Comparison of ENCODE assay signal across 12 cellular contexts in genomic region chr1:33364578-33364945, GRCh38. TPM values are rescaled to one million over a fixed set of nuclear protein-coding genes. Genes with fewer than 3 reads are reported as not detected.
DNase-seq lines count a peak whose midpoint lies in the region; ATAC-seq lines count a peak whose summit lies in the region.
"Had no signal": no experiment of that assay in that cellular context is flagged by ENCODE, and none has a peak within 500 bp of the region (broad histone marks: within the 10 kb centered on the region; RNA-seq: fewer than 3 reads in every experiment).

No MANE protein-coding gene starts in this region.

- H3K4me1 ChIP-seq in right cardiac atrium (ENCODE audit: control insufficient read depth, insufficient read depth, low read length): peaks cover 37% of the 10 kb centered on the region

- intact Hi-C loops in right cardiac atrium (cut with DNase I): loop anchor here in 2 of 4 donors (10.0 kb wide), 3 partner anchors 140 to 270 kb away; no protein-coding TSS in a partner anchor
- intact Hi-C loops in sciatic nerve (cut with DNase I): loop anchor here (10.0 kb wide), 1 partner anchor 230 kb away; no protein-coding TSS in a partner anchor

- no peak overlapping the region for H3K4me3 ChIP-seq in right cardiac atrium (ENCODE audit: low read length)

- no peaks in the 10 kb centered on the region for H3K27me3 ChIP-seq in right cardiac atrium (ENCODE audit: control insufficient read depth, insufficient read depth)

- DNase-seq in DMS53 (lab: John Stamatoyannopoulos, UW): peak; percentile 79
- peak; percentile 82 for DNase-seq in NCI-H774 (lab: John Stamatoyannopoulos, UW)
- DNase-seq in right cardiac atrium: no peak
- DNase-seq in sciatic nerve (ENCODE audit: low spot score): no peak
- DNase-seq in stimulated activated CD4-positive, alpha-beta T cell treated with anti-CD3 and anti-CD28 coated beads, Interleukin-2, amount 100 ng/mL, for 48 hours: no peak
- DNase-seq: HFFc6; NK-92 treated with Interleukin-12 subunit alpha and Interleukin-12 subunit beta, amount 100 ng/mL, for 24 hours had no signal

- H3K9me3 ChIP-seq in right cardiac atrium (ENCODE audit: control insufficient read depth, low read length): no peaks in the 10 kb centered on the region

- H3K27ac ChIP-seq in right cardiac atrium (ENCODE audit: low read length): peak overlapping the region; percentile 15

- WGBS in right cardiac atrium: 47% methylated on average over 2 of the region's 2 CpGs

- ATAC-seq in right cardiac atrium (no peak), sciatic nerve (peak; percentile 6), GM18517 (IDR thresholded peaks at IDR 0.05; ENCODE audit: unreplicated experiment) (no peak), GM19035 (IDR thresholded peaks at IDR 0.05; ENCODE audit: unreplicated experiment) (no peak), GM18867 (IDR thresholded peaks at IDR 0.05; ENCODE audit: unreplicated experiment) (no peak)

RNA-seq across cellular contexts. Expression of gene A3GALT2, which starts 43.7 kb away (rescaled TPM):
- total RNA-seq in right cardiac atrium (not detected), sciatic nerve (not detected)
- not detected for polyA plus RNA-seq in right cardiac atrium
- total RNA-seq: activated T-helper 1 cell treated with anti-CD3 and anti-CD28 coated beads, Interleukin-12 subunit alpha, Interleukin-12 subunit beta, Interleukin-2, Interleukin-4 antibody, amounts not matched to agents 30 ng/mL and 10 ng/mL and 1 ng/mL, durations not matched to agents 14 hours and 24 hours and 36 hours; HFFc6 had no signal
- polyA plus RNA-seq: IgD-negative memory B cell had no signal

Comparison
In these comparisons a context has a peak if more than half of its experiments do, and no peak if none do; other contexts are left out.
1. DNase-seq: peak in DMS53 (single experiment) and NCI-H774 (single experiment); none in right cardiac atrium (0 of 3), sciatic nerve (single experiment) and stimulated activated CD4-positive, alpha-beta T cell treated with anti-CD3 and anti-CD28 coated beads, Interleukin-2, amount 100 ng/mL, for 48 hours (0 of 2).